Comparison of ENCODE assay signal across 16 cellular contexts in the genomic region with DNA sequence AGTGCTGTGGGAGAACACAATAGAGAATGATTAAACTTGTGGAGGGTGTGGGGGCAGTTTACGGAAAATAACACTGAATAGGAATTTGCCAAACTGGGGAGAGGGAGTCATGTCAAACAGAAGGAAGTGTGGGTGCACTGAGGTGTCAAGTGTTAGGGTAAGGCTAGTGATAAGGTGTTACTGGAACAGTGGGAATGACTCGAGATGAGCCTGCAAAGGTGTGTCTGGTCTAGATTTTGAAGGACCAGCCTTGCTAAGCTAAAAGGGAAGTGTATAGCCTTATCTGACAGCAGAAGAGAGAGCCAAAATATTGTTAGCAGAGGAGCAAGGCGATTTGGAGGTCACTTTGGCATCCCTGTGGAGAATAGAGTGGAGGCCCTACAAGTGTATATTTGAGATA.
"Had no signal": no experiment of that assay in that cellular context is flagged by ENCODE, and none has a peak within 500 bp of the region (broad histone marks: within the 10 kb centered on the region; RNA-seq: fewer than 3 reads in every experiment).

No MANE protein-coding gene starts in this region.

- H3K9me3 ChIP-seq: esophagus muscularis mucosa, left lung, stomach, testis had no signal

- ATAC-seq: left lung; naive thymus-derived CD4-positive, alpha-beta T cell had no signal

- DNase-seq: activated CD4-positive, alpha-beta T cell treated with anti-CD3 and anti-CD28 coated beads, Interleukin-2, amount 10 ng/mL, durations not matched to agents 7 days and 5 days; activated effector memory CD4-positive, alpha-beta T cell treated with anti-CD3 and anti-CD28 coated beads, Interleukin-2, amount 50 U/mL, for 16 hours; activated naive CD8-positive, alpha-beta T cell treated with anti-CD3 and anti-CD28 coated beads, Interleukin-2, amount 10 ng/mL, durations not matched to agents 7 days and 5 days; dorsolateral prefrontal cortex; hypothalamus; kidney; left lung; mammary epithelial cell; naive thymus-derived CD4-positive, alpha-beta T cell; stimulated activated CD4-positive, alpha-beta T cell treated with anti-CD3 and anti-CD28 coated beads, Interleukin-12 subunit alpha, Interleukin-12 subunit beta, amount 100 ng/mL, for 4 hours; stimulated activated CD4-positive, alpha-beta T cell treated with anti-CD3 and anti-CD28 coated beads, Interleukin-2, amount 100 ng/mL, for 24 hours; stomach; testis had no signal

- H3K27ac Mint-ChIP-seq: activated CD4-positive, alpha-beta T cell treated with anti-CD3 and anti-CD28 coated beads, Interleukin-2, amount 10 ng/mL, durations not matched to agents 7 days and 5 days; activated naive CD8-positive, alpha-beta T cell treated with anti-CD3 and anti-CD28 coated beads, Interleukin-2, amount 10 ng/mL, durations not matched to agents 7 days and 5 days; T-helper 1 cell treated with Interleukin-12 subunit alpha and Interleukin-12 subunit beta and Interleukin-4 antibody, amounts not matched to agents 30 μg/mL and 1 μg/mL, for 36 hours had no signal

- H3K27me3 ChIP-seq: dorsolateral prefrontal cortex, esophagus muscularis mucosa, left lung, stomach, testis had no signal

- H2AFZ ChIP-seq: parathyroid adenoma had no signal

- H3K27me3 Mint-ChIP-seq: activated CD4-positive, alpha-beta T cell treated with anti-CD3 and anti-CD28 coated beads, Interleukin-2, amount 10 ng/mL, durations not matched to agents 7 days and 5 days; activated naive CD8-positive, alpha-beta T cell treated with anti-CD3 and anti-CD28 coated beads, Interleukin-2, amount 10 ng/mL, durations not matched to agents 7 days and 5 days; naive thymus-derived CD4-positive, alpha-beta T cell had no signal

- H3K27ac ChIP-seq: dorsolateral prefrontal cortex, esophagus muscularis mucosa, left lung, parathyroid adenoma, stomach, testis had no signal

- H3K4me3 ChIP-seq: dorsolateral prefrontal cortex, esophagus muscularis mucosa, left lung, stomach, testis had no signal

- H3K9me3 Mint-ChIP-seq: activated naive CD8-positive, alpha-beta T cell treated with anti-CD3 and anti-CD28 coated beads, Interleukin-2, amount 10 ng/mL, durations not matched to agents 7 days and 5 days; naive thymus-derived CD4-positive, alpha-beta T cell had no signal

- H3K9ac ChIP-seq: parathyroid adenoma had no signal

- H3K36me3 ChIP-seq: left lung, stomach had no signal

- FAIRE-seq: kidney had no signal

- H3K4me3 Mint-ChIP-seq: activated CD4-positive, alpha-beta T cell treated with anti-CD3 and anti-CD28 coated beads, Interleukin-2, amount 10 ng/mL, durations not matched to agents 7 days and 5 days; activated naive CD8-positive, alpha-beta T cell treated with anti-CD3 and anti-CD28 coated beads, Interleukin-2, amount 10 ng/mL, durations not matched to agents 7 days and 5 days; T-helper 1 cell treated with Interleukin-12 subunit alpha and Interleukin-12 subunit beta and Interleukin-4 antibody, amounts not matched to agents 30 μg/mL and 1 μg/mL, for 36 hours had no signal
